8 cellular contexts compared by ENCODE assay signal in genomic region chr11:69292221-69292648, GRCh38. TPM values are rescaled to one million over a fixed set of nuclear protein-coding genes. Genes with fewer than 3 reads are reported as not detected.
DNase-seq lines count a peak whose midpoint lies in the region; ATAC-seq and TF ChIP-seq lines count a peak whose summit lies in the region.

No MANE protein-coding gene starts in this region.

- H3K27me3 ChIP-seq in Karpas-422 (ENCODE audit: low read length) (no peaks in the 10 kb centered on the region), left ventricle myocardium inferior (ENCODE audit: low read depth) (no peaks in the 10 kb centered on the region)

- ATAC-seq in esophagus mucosa, result no peak
- ATAC-seq in GM18868 (IDR thresholded peaks at IDR 0.05; ENCODE audit: unreplicated experiment), result no peak

- TF ChIP-seq CTCF in CD14-positive monocyte (IDR thresholded peaks at IDR 0.05) (peak; percentile 98), left ventricle myocardium inferior (IDR thresholded peaks at IDR 0.05; ENCODE audit: borderline replicate concordance) (peak; percentile 79)

- no peaks in the 10 kb centered on the region for H3K36me3 ChIP-seq in Karpas-422 (ENCODE audit: insufficient read depth, low read length)
- no peaks in the 10 kb centered on the region for H3K36me3 ChIP-seq in left ventricle myocardium inferior

- no peak overlapping the region for H3K9ac ChIP-seq in Karpas-422 (ENCODE audit: low read length)

- peaks cover 11 to 19% (median 18%) of the 10 kb centered on the region in 3 donors for H3K27me3 Mint-ChIP-seq in CD14-positive monocyte (ENCODE audit: low read depth in 3 of 3)

- H4K20me1 ChIP-seq in Karpas-422 (ENCODE audit: insufficient read depth, low read depth, low read length), result no peaks in the 10 kb centered on the region

- no peak overlapping the region for H3K4me2 ChIP-seq in Karpas-422 (ENCODE audit: low read depth, low read length, poor library complexity, severe bottlenecking)

- peaks cover 0 to 2% of the 10 kb centered on the region in 2 donors for H3K36me3 Mint-ChIP-seq in CD14-positive monocyte

- H3K4me3 Mint-ChIP-seq in CD14-positive monocyte, result no peak overlapping the region

- H3K9me3 Mint-ChIP-seq in CD14-positive monocyte, result peaks cover 0 to 9% (median 3%) of the 10 kb centered on the region in 7 donors

- no peak overlapping the region for H2AFZ ChIP-seq in Karpas-422 (ENCODE audit: low read length)

- H3K9me3 ChIP-seq in Karpas-422 (ENCODE audit: low read length), result no peaks in the 10 kb centered on the region
- H3K9me3 ChIP-seq in left ventricle myocardium inferior (replicated peaks), result no peaks in the 10 kb centered on the region

- no peak overlapping the region for H3K4me3 ChIP-seq in Karpas-422 (ENCODE audit: low read length)
- no peak overlapping the region for H3K4me3 ChIP-seq in left ventricle myocardium inferior

- intact Hi-C loops in CD14-positive monocyte (cut with micrococcal nuclease) (loop anchor here (5.0 to 10.0 kb wide), 4 partner anchors 145 to 383 kb away; partner anchors contain the start of genes CCND1 (in 1 of the 2), LTO1 (in 1 of the 2) and TPCN2 (in 1 of the 2)), left ventricle myocardium inferior (cut with micrococcal nuclease) (loop anchor here (5.0 to 10.0 kb wide), 2 partner anchors 153 to 350 kb away; partner anchors contain the start of gene CCND1)

- DNase-seq in CD14-positive monocyte (ENCODE audit: low spot score), result no peak
- DNase-seq in Karpas-422, result peak; percentile 74
- DNase-seq in activated effector memory CD4-positive, alpha-beta T cell treated with Interleukin-2 at 50 U/mL for 16 hours, result peak; percentile 21
- DNase-seq in left ventricle myocardium inferior, result no peak
- peak; percentile 23 for DNase-seq in stimulated activated CD8-positive, alpha-beta memory T cell treated with anti-CD3 and anti-CD28 coated beads, Interleukin-7, amount 100 ng/mL, for 24 hours (ENCODE audit: low read depth)
- DNase-seq in dedifferentiated amniotic fluid mesenchymal stem cell (ENCODE audit: extremely low spot score), result no peak

- H3K27ac ChIP-seq in Karpas-422 (ENCODE audit: low read length), result no peak overlapping the region
- H3K27ac ChIP-seq in left ventricle myocardium inferior (replicated peaks), result no peak overlapping the region

- H3K4me1 Mint-ChIP-seq in CD14-positive monocyte, result peaks cover 33% of the 10 kb centered on the region

- H3K4me1 ChIP-seq in Karpas-422 (ENCODE audit: low read length) (peaks cover 15% of the 10 kb centered on the region), left ventricle myocardium inferior (peaks cover 45% of the 10 kb centered on the region)

- no peaks in the 10 kb centered on the region for H3K79me2 ChIP-seq in Karpas-422 (ENCODE audit: low read length)

- H3K9me2 ChIP-seq in Karpas-422 (replicated peaks; ENCODE audit: insufficient read depth, low read length), result no peaks in the 10 kb centered on the region

- H3K27ac Mint-ChIP-seq in CD14-positive monocyte, result no peak overlapping the region

RNA-seq across cellular contexts. Expression of gene MYEOV, which starts 1.7 kb away (rescaled TPM):
- not detected for polyA plus RNA-seq in CD14-positive monocyte
- total RNA-seq in Karpas-422 (2014; rRNA removed; shearing (Covaris generic); ENCODE audit: low replicate concordance), result 0.22 and 0.25 TPM in 2 replicates
- total RNA-seq in left ventricle myocardium inferior (not detected), esophagus mucosa (4.7 TPM)

Comparison
In these comparisons a context has a peak if more than half of its experiments do, and no peak if none do; other contexts are left out.
1. DNase-seq: peak in Karpas-422 (single experiment), activated effector memory CD4-positive, alpha-beta T cell treated with Interleukin-2 at 50 U/mL for 16 hours (single experiment) and stimulated activated CD8-positive, alpha-beta memory T cell treated with anti-CD3 and anti-CD28 coated beads, Interleukin-7, amount 100 ng/mL, for 24 hours (single experiment); none in CD14-positive monocyte (single experiment), left ventricle myocardium inferior (single experiment) and dedifferentiated amniotic fluid mesenchymal stem cell (single experiment).